Comparison of ENCODE assay signal across 1 cellular context in the genomic region with DNA sequence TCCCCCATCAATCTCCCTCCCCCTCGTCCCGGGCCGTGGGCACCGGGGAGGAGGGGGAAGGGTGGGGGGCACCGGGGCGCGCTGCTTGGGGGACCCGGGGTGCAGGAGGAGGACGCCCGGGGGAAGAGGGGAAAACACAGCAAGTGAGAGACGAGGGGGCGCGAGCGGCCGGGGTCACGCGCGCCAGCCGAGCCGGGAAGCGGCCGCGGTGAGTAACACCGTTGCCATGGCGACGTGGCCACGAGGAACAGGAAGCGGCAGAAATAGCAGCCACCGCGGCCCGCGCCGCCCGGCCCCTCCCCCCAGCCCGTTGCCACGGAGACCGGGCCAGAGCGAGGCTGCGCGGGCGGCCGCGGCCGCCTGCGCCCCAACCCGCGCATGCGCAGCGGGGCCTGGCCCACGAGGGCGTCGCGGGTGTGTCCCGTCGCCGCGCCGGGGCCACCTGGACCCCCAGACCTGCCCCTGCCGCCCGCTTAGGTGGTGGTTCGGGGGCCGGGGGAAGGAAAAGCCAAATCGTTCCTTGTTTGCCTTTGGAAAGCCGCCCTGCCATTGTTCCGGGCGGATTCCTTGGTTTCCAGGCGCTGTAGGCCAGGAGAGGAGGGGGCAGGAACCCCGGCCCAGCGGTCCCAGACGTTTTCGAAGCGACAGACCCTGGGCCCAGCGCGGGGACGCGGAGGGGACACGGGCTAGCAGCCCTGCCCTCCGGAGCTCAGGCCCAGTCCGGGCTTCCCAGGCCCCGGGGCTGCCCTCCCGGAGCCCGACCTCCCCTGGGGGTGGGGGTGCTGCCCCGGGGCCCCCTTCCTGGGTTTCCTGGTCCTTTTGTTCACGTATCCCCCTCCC.
A peak's percentile ranks its signal among the peaks of the same experiment; 100 is the strongest.
TF ChIP-seq lines count a peak whose summit lies in the region.

No MANE protein-coding gene starts in this region.

TF ChIP-seq in HEK293, 187 proteins besides CTCF, POLR2A, EP300 and RAD21 (continued from another document and continues in another):
- TF ChIP-seq PATZ1 (tag by site-specific recombination; IDR thresholded peaks at IDR 0.05) (peak; percentile 93), YY2 (tag by site-specific recombination; IDR thresholded peaks at IDR 0.05) (no peak), MZF1 (tag by site-specific recombination; IDR thresholded peaks at IDR 0.05; ENCODE audit: borderline replicate concordance) (no peak), ZIC2 (tag by site-specific recombination; IDR thresholded peaks at IDR 0.05) (peak; percentile 55), SETDB1 (IDR thresholded peaks at IDR 0.05; ENCODE audit: insufficient read length, low read length) (no peak), ZNF558 (tag by site-specific recombination; IDR thresholded peaks at IDR 0.05) (no peak), GLIS2 (tag by site-specific recombination; IDR thresholded peaks at IDR 0.05) (peak; percentile 69), KLF17 (tag by site-specific recombination; IDR thresholded peaks at IDR 0.05) (peak; percentile 71), ZBTB21 (tag by site-specific recombination; IDR thresholded peaks at IDR 0.05) (0 out of 2 replicates have a peak, but pooled peaks have one; percentile 11), ZNF148 (tag by site-specific recombination; IDR thresholded peaks at IDR 0.05; ENCODE audit: borderline replicate concordance) (no peak), ZNF132 (tag by site-specific recombination; IDR thresholded peaks at IDR 0.05; ENCODE audit: borderline replicate concordance) (no peak), ATF2 (tag by site-specific recombination; IDR thresholded peaks at IDR 0.05; ENCODE audit: low read depth) (no peak), ZNF530 (tag by site-specific recombination; IDR thresholded peaks at IDR 0.05; ENCODE audit: low read depth) (no peak), ZNF555 (tag by site-specific recombination; conservative IDR thresholded peaks at IDR 0.05) (no peak), ZNF837 (tag by site-specific recombination; IDR thresholded peaks at IDR 0.05) (no peak), SCRT2 (tag by site-specific recombination; IDR thresholded peaks at IDR 0.05) (no peak), ZNF211 (tag by site-specific recombination; IDR thresholded peaks at IDR 0.05; ENCODE audit: low read depth) (no peak), ZNF248 (tag by site-specific recombination; IDR thresholded peaks at IDR 0.05) (no peak), TCF7L2 (IDR thresholded peaks at IDR 0.05; ENCODE audit: borderline replicate concordance, low read depth, low read length) (no peak), ZFP3 (tag by site-specific recombination; IDR thresholded peaks at IDR 0.05; ENCODE audit: low read depth) (no peak), ZNF175 (tag by site-specific recombination; IDR thresholded peaks at IDR 0.05) (no peak), ZNF174 (tag by site-specific recombination; IDR thresholded peaks at IDR 0.05) (no peak)
- TF ChIP-seq, protein P1, sequence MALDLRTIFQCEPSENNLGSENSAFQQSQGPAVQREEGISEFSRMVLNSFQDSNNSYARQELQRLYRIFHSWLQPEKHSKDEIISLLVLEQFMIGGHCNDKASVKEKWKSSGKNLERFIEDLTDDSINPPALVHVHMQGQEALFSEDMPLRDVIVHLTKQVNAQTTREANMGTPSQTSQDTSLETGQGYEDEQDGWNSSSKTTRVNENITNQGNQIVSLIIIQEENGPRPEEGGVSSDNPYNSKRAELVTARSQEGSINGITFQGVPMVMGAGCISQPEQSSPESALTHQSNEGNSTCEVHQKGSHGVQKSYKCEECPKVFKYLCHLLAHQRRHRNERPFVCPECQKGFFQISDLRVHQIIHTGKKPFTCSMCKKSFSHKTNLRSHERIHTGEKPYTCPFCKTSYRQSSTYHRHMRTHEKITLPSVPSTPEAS (tag by site-specific recombination; IDR thresholded peaks at IDR 0.05) = no peak
- TF ChIP-seq, protein P2, sequence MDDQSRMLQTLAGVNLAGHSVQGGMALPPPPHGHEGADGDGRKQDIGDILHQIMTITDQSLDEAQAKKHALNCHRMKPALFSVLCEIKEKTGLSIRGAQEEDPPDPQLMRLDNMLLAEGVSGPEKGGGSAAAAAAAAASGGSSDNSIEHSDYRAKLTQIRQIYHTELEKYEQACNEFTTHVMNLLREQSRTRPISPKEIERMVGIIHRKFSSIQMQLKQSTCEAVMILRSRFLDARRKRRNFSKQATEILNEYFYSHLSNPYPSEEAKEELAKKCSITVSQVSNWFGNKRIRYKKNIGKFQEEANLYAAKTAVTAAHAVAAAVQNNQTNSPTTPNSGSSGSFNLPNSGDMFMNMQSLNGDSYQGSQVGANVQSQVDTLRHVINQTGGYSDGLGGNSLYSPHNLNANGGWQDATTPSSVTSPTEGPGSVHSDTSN (CRISPR knock-in tag; IDR thresholded peaks at IDR 0.05) = no peak
- TF ChIP-seq, protein P3, sequence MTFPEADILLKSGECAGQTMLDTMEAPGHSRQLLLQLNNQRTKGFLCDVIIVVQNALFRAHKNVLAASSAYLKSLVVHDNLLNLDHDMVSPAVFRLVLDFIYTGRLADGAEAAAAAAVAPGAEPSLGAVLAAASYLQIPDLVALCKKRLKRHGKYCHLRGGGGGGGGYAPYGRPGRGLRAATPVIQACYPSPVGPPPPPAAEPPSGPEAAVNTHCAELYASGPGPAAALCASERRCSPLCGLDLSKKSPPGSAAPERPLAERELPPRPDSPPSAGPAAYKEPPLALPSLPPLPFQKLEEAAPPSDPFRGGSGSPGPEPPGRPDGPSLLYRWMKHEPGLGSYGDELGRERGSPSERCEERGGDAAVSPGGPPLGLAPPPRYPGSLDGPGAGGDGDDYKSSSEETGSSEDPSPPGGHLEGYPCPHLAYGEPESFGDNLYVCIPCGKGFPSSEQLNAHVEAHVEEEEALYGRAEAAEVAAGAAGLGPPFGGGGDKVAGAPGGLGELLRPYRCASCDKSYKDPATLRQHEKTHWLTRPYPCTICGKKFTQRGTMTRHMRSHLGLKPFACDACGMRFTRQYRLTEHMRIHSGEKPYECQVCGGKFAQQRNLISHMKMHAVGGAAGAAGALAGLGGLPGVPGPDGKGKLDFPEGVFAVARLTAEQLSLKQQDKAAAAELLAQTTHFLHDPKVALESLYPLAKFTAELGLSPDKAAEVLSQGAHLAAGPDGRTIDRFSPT (tag by site-specific recombination; IDR thresholded peaks at IDR 0.05) = peak; percentile 17; the same call in 1 of the 2 replicates
- TF ChIP-seq, protein P4, sequence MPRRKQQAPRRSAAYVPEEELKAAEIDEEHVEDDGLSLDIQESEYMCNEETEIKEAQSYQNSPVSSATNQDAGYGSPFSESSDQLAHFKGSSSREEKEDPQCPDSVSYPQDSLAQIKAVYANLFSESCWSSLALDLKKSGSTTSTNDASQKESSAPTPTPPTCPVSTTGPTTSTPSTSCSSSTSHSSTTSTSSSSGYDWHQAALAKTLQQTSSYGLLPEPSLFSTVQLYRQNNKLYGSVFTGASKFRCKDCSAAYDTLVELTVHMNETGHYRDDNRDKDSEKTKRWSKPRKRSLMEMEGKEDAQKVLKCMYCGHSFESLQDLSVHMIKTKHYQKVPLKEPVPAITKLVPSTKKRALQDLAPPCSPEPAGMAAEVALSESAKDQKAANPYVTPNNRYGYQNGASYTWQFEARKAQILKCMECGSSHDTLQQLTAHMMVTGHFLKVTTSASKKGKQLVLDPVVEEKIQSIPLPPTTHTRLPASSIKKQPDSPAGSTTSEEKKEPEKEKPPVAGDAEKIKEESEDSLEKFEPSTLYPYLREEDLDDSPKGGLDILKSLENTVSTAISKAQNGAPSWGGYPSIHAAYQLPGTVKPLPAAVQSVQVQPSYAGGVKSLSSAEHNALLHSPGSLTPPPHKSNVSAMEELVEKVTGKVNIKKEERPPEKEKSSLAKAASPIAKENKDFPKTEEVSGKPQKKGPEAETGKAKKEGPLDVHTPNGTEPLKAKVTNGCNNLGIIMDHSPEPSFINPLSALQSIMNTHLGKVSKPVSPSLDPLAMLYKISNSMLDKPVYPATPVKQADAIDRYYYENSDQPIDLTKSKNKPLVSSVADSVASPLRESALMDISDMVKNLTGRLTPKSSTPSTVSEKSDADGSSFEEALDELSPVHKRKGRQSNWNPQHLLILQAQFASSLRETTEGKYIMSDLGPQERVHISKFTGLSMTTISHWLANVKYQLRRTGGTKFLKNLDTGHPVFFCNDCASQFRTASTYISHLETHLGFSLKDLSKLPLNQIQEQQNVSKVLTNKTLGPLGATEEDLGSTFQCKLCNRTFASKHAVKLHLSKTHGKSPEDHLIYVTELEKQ (tag by site-specific recombination; IDR thresholded peaks at IDR 0.05; ENCODE audit: borderline replicate concordance) = no peak
- TF ChIP-seq, protein P5, sequence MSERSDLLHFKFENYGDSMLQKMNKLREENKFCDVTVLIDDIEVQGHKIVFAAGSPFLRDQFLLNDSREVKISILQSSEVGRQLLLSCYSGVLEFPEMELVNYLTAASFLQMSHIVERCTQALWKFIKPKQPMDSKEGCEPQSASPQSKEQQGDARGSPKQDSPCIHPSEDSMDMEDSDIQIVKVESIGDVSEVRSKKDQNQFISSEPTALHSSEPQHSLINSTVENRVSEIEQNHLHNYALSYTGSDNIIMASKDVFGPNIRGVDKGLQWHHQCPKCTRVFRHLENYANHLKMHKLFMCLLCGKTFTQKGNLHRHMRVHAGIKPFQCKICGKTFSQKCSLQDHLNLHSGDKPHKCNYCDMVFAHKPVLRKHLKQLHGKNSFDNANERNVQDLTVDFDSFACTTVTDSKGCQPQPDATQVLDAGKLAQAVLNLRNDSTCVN (tag by site-specific recombination; optimal IDR thresholded peaks at IDR 0.05) = peak; percentile 90
- TF ChIP-seq, protein P6, sequence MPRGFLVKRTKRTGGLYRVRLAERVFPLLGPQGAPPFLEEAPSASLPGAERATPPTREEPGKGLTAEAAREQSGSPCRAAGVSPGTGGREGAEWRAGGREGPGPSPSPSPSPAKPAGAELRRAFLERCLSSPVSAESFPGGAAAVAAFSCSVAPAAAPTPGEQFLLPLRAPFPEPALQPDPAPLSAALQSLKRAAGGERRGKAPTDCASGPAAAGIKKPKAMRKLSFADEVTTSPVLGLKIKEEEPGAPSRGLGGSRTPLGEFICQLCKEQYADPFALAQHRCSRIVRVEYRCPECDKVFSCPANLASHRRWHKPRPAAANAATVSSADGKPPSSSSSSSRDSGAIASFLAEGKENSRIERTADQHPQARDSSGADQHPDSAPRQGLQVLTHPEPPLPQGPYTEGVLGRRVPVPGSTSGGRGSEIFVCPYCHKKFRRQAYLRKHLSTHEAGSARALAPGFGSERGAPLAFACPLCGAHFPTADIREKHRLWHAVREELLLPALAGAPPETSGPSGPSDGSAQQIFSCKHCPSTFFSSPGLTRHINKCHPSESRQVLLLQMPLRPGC (tag by site-specific recombination; IDR thresholded peaks at IDR 0.05) = no peak
